Comparison of ENCODE assay signal across 8 cellular contexts in the genomic region with DNA sequence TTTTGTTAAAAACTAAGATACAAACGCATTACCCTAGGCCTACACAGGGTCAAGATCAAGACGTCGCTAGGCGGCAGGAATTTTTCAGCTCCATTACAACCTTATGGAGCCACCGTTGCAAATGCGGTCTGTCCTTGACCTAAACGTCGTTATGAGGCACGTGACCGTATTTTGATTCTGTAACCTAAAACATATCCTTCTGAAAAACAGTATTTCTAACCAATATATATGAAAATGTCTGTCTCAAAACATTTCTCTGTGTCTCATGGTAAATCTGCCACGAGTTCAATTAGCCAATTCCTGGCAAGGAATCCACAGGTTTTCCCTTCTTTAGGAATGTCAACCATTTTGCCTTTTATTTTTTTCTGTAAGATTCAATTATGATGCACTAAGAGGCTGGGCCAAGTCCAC. TPM values are rescaled to one million over a fixed set of nuclear protein-coding genes. Genes with fewer than 3 reads are reported as not detected.
DNase-seq lines count a peak whose midpoint lies in the region; ATAC-seq and TF ChIP-seq lines count a peak whose summit lies in the region.

No MANE protein-coding gene starts in this region.

- no peak for ATAC-seq in activated naive CD4-positive, alpha-beta T cell treated with anti-CD3 and anti-CD28 coated beads, Interleukin-2, amount 50 U/mL, for 72 hours
- no peak for ATAC-seq in GM18907 (IDR thresholded peaks at IDR 0.05; ENCODE audit: unreplicated experiment)
- no peak for ATAC-seq in HG02571 (IDR thresholded peaks at IDR 0.05; ENCODE audit: unreplicated experiment)

- peaks cover 57% of the 10 kb centered on the region for H3K79me2 ChIP-seq in MM.1S (ENCODE audit: low read length)
- H3K79me2 ChIP-seq in hepatocyte, result peaks cover 81% of the 10 kb centered on the region

- H3K9me2 ChIP-seq in MM.1S (replicated peaks; ENCODE audit: insufficient read depth, low read length) (no peaks in the 10 kb centered on the region), hepatocyte (replicated peaks; ENCODE audit: insufficient read depth) (no peaks in the 10 kb centered on the region)

- peak overlapping the region; percentile 91 to 98 for H3K27ac Mint-ChIP-seq in activated naive CD4-positive, alpha-beta T cell treated with anti-CD3 and anti-CD28 coated beads, Interleukin-2, amount 50 U/mL, for 72 hours

- H3K4me3 ChIP-seq in MM.1S (ENCODE audit: low read length), result peak overlapping the region; percentile 77
- H3K4me3 ChIP-seq in hepatocyte, result peak overlapping the region; percentile 87
- peak overlapping the region; percentile 100 for H3K4me3 ChIP-seq in skeletal muscle cell (ENCODE audit: low read depth, low read length)

- H3K4me1 ChIP-seq in MM.1S (ENCODE audit: low read length) (peaks cover 21% of the 10 kb centered on the region), hepatocyte (ENCODE audit: insufficient read depth) (peaks cover 40% of the 10 kb centered on the region)

- H3K9me3 Mint-ChIP-seq in activated naive CD4-positive, alpha-beta T cell treated with anti-CD3 and anti-CD28 coated beads, Interleukin-2, amount 50 U/mL, for 72 hours, result no peaks in the 10 kb centered on the region

- H3F3A ChIP-seq in MM.1S (ENCODE audit: insufficient read depth, low read length), result peaks cover 29% of the 10 kb centered on the region

- peak; percentile 51 for DNase-seq in SIG-M5 treated with dmso at 0.1 percent for 504 hours (lab: John Stamatoyannopoulos, UW; ENCODE audit: unreplicated experiment)
- no peak for DNase-seq in SIG-M5 (lab: John Stamatoyannopoulos, UW)
- peak; percentile 18 for DNase-seq in MM.1S
- DNase-seq in activated naive CD4-positive, alpha-beta T cell treated with anti-CD3 and anti-CD28 coated beads, Interleukin-2, amount 50 U/mL, for 72 hours (ENCODE audit: low spot score in 2 of 2), result no peak
- peak; percentile 52 for DNase-seq in hepatocyte (ENCODE audit: low spot score)
- no peak for DNase-seq in skeletal muscle cell (ENCODE audit: low read depth)

- no peak for TF ChIP-seq CTCF in MM.1S (IDR thresholded peaks at IDR 0.05; ENCODE audit: low read length)
- no peak for TF ChIP-seq CTCF in hepatocyte (IDR thresholded peaks at IDR 0.05; ENCODE audit: poor library complexity)

- H3K36me3 ChIP-seq in MM.1S (replicated peaks; ENCODE audit: insufficient read depth, low read length), result no peaks in the 10 kb centered on the region
- no peaks in the 10 kb centered on the region for H3K36me3 ChIP-seq in hepatocyte (replicated peaks; ENCODE audit: insufficient read depth, low read depth)

- peaks cover 18 to 29% of the 10 kb centered on the region in 2 donors for H3K36me3 Mint-ChIP-seq in activated naive CD4-positive, alpha-beta T cell treated with anti-CD3 and anti-CD28 coated beads, Interleukin-2, amount 50 U/mL, for 72 hours

- 1% methylated on average over 11 of the region's 11 CpGs for WGBS in hepatocyte (ENCODE audit: low lambda C conversion rate, missing lambda C conversion rate)

- no peaks in the 10 kb centered on the region for H3K9me3 ChIP-seq in MM.1S (replicated peaks; ENCODE audit: insufficient read depth, low read length)
- H3K9me3 ChIP-seq in hepatocyte (ENCODE audit: low read depth), result no peaks in the 10 kb centered on the region

- H3K27me3 ChIP-seq in MM.1S (replicated peaks; ENCODE audit: insufficient read depth, low read length) (no peaks in the 10 kb centered on the region), hepatocyte (no peaks in the 10 kb centered on the region)

- H3K27ac ChIP-seq in MM.1S (ENCODE audit: low read length) (peak overlapping the region; percentile 74; the same call in 1 of the 2 replicates), hepatocyte (peak overlapping the region; percentile 96)

- H3K4me2 ChIP-seq in MM.1S (ENCODE audit: low read depth, low read length) (peak overlapping the region; percentile 66), hepatocyte (peak overlapping the region; percentile 78)

- H3K9ac ChIP-seq in MM.1S (ENCODE audit: low read length), result peak overlapping the region; percentile 68; the same call in 1 of the 2 replicates

- H2AFZ ChIP-seq in MM.1S (ENCODE audit: low read length) (peak overlapping the region; percentile 58), hepatocyte (peak overlapping the region; percentile 15)

- H4K20me1 ChIP-seq in MM.1S (ENCODE audit: insufficient read depth, low read length) (no peaks in the 10 kb centered on the region), hepatocyte (ENCODE audit: insufficient read depth, poor library complexity, severe bottlenecking) (peaks cover 52% of the 10 kb centered on the region)

RNA-seq across cellular contexts. Expression of gene RTN4, which starts 1.7 kb away (rescaled TPM):
- total RNA-seq in activated naive CD4-positive, alpha-beta T cell treated with anti-CD3 and anti-CD28 coated beads, Interleukin-2, amount 50 U/mL, for 72 hours, result 10 to 100 TPM; 86.5 to 88.5 TPM
- 243 and 284 TPM in 2 replicates for total RNA-seq in hepatocyte
- polyA plus RNA-seq in hepatocyte, result 437 and 455 TPM in 2 replicates

Comparison
In these comparisons a context has a peak if more than half of its experiments do, and no peak if none do; other contexts are left out.
1. DNase-seq: peak in SIG-M5 treated with dmso at 0.1 percent for 504 hours (single experiment), MM.1S (single experiment) and hepatocyte (single experiment); none in SIG-M5 (single experiment), activated naive CD4-positive, alpha-beta T cell treated with anti-CD3 and anti-CD28 coated beads, Interleukin-2, amount 50 U/mL, for 72 hours (0 of 2) and skeletal muscle cell (single experiment).
2. Peak in every context shown above with its lines, with median percentiles within 50 percentile points of each other: H3K4me3 ChIP-seq.